ENCODE assay signal across 12 cellular contexts in genomic region chr13:113783966-113784644, GRCh38. TPM values are rescaled to one million over a fixed set of nuclear protein-coding genes. Genes with fewer than 3 reads are reported as not detected.
DNase-seq lines count a peak whose midpoint lies in the region; TF ChIP-seq lines count a peak whose summit lies in the region.
"Had no signal": no experiment of that assay in that cellular context is flagged by ENCODE, and none has a peak within 500 bp of the region (broad histone marks: within the 10 kb centered on the region; RNA-seq: fewer than 3 reads in every experiment).

No MANE protein-coding gene starts in this region.

- dilution Hi-C loops in mammary epithelial cell (cut with HindIII; ENCODE audit: low sequenced_read_pairs) = no loop called here

- H3K4me3 Mint-ChIP-seq in CD4-positive, alpha-beta memory T cell = no peak overlapping the region

- H3K27ac Mint-ChIP-seq in CD4-positive, alpha-beta memory T cell = no peak overlapping the region

- H3K4me3 ChIP-seq in BLaER1 treated with 17β-estradiol and CSF1 and Interleukin-3, amounts not matched to agents 10 nM and 100 nM = no peak overlapping the region
- H3K4me3 ChIP-seq in mammary epithelial cell (replicated peaks in 1 of 3; ENCODE audit: insufficient read depth in 1 of 3, low read depth in 2 of 3, low read length in 3 of 3) = no peak overlapping the region
- no peak overlapping the region for H3K4me3 ChIP-seq in CD4-positive, alpha-beta memory T cell (ENCODE audit: low read length in 2 of 2)
- H3K4me3 ChIP-seq: K562 had no signal

- no peaks in the 10 kb centered on the region for H3K79me2 ChIP-seq in mammary epithelial cell (ENCODE audit: insufficient read depth, low read length)

- H4K20me1 ChIP-seq in BLaER1 treated with 17β-estradiol and CSF1 and Interleukin-3, amounts not matched to agents 10 nM and 100 nM = no peaks in the 10 kb centered on the region; a peak in 1 of 22 replicates
- H4K20me1 ChIP-seq in mammary epithelial cell (ENCODE audit: insufficient read depth, low read length) = no peaks in the 10 kb centered on the region

- no peaks in the 10 kb centered on the region for H3K27me3 ChIP-seq in BLaER1 treated with 17β-estradiol and CSF1 and Interleukin-3, amounts not matched to agents 10 nM and 100 nM
- H3K27me3 ChIP-seq in mammary epithelial cell (ENCODE audit: insufficient read depth, low read length) = no peaks in the 10 kb centered on the region
- no peaks in the 10 kb centered on the region for H3K27me3 ChIP-seq in CD4-positive, alpha-beta memory T cell (ENCODE audit: insufficient read depth, low read length)

- peaks cover 0 to 8% (median 0%) of the 10 kb centered on the region in 11 experiments; a peak in 4 of 22 replicates for H3K9me3 ChIP-seq in BLaER1 treated with 17β-estradiol and CSF1 and Interleukin-3, amounts not matched to agents 10 nM and 100 nM (replicated peaks in 1 of 11)
- H3K9me3 ChIP-seq in mammary epithelial cell (replicated peaks; ENCODE audit: insufficient read depth, low read length) = no peaks in the 10 kb centered on the region
- H3K9me3 ChIP-seq in CD4-positive, alpha-beta memory T cell (ENCODE audit: control insufficient read depth in 1 of 2, low read length in 2 of 2) = no peaks in the 10 kb centered on the region

- POLR2A ChIA-PET in CD4-positive, alpha-beta memory T cell (lab: Charles Lee; ENCODE audit: partially characterized antibody) = no interaction called here

- H3K27ac ChIP-seq in BLaER1 treated with 17β-estradiol and CSF1 and Interleukin-3, amounts not matched to agents 10 nM and 100 nM = no peak overlapping the region
- peak overlapping the region; percentile 45 for H3K27ac ChIP-seq in mammary epithelial cell (ENCODE audit: insufficient read depth, low read depth, low read length)
- no peak overlapping the region for H3K27ac ChIP-seq in CD4-positive, alpha-beta memory T cell (ENCODE audit: low read depth, low read length)

- CTCF ChIA-PET in mammary epithelial cell (lab: Charles Lee; ENCODE audit: low non-redundant PET) = no interaction called here
- CTCF ChIA-PET in CD4-positive, alpha-beta memory T cell (lab: Charles Lee; ENCODE audit: partially characterized antibody) = no interaction called here

- no peaks in the 10 kb centered on the region for H3K4me1 Mint-ChIP-seq in CD4-positive, alpha-beta memory T cell

- peaks cover 14 to 16% of the 10 kb centered on the region in 2 donors for H3K27me3 Mint-ChIP-seq in CD4-positive, alpha-beta memory T cell

- intact Hi-C loops in mammary epithelial cell (cut with micrococcal nuclease) = no loop called here
- intact Hi-C loops in posterior vena cava (cut with DNase I) = no loop called here
- intact Hi-C loops in CD4-positive, alpha-beta memory T cell (cut with micrococcal nuclease) = no loop called here

- WGBS in mammary epithelial cell (ENCODE audit: low coverage, missing lambda C conversion rate) = 87% methylated on average over 10 of the region's 10 CpGs

- H3K36me3 ChIP-seq in BLaER1 treated with 17β-estradiol and CSF1 and Interleukin-3, amounts not matched to agents 10 nM and 100 nM = peaks cover 0 to 8% (median 0%) of the 10 kb centered on the region in 11 experiments; a peak in 5 of 22 replicates
- H3K36me3 ChIP-seq in mammary epithelial cell (ENCODE audit: insufficient read depth, low read length) = no peaks in the 10 kb centered on the region
- no peaks in the 10 kb centered on the region for H3K36me3 ChIP-seq in CD4-positive, alpha-beta memory T cell (ENCODE audit: insufficient read depth, low read length)

- H3K4me1 ChIP-seq in BLaER1 treated with 17β-estradiol and CSF1 and Interleukin-3, amounts not matched to agents 10 nM and 100 nM = peaks cover 0 to 24% (median 9%) of the 10 kb centered on the region in 10 experiments; a peak in 13 of 20 replicates
- H3K4me1 ChIP-seq in mammary epithelial cell (ENCODE audit: insufficient read depth, low read length) = peaks cover 49% of the 10 kb centered on the region
- H3K4me1 ChIP-seq in CD4-positive, alpha-beta memory T cell (ENCODE audit: insufficient read depth, low read length) = no peaks in the 10 kb centered on the region

- H3K36me3 Mint-ChIP-seq in CD4-positive, alpha-beta memory T cell = no peaks in the 10 kb centered on the region

- no peak for TF ChIP-seq CTCF in mammary epithelial cell (conservative IDR thresholded peaks at IDR 0.05 in 1 of 2, IDR thresholded peaks at IDR 0.05 in 1 of 2; ENCODE audit: extremely low read depth in 1 of 2, insufficient read depth in 1 of 2, low read depth in 1 of 2, low read length in 2 of 2)

- peaks cover 0 to 2% (median 0%) of the 10 kb centered on the region in 8 donors for H3K9me3 Mint-ChIP-seq in CD4-positive, alpha-beta memory T cell

- BruUV-seq in mammary epithelial cell (replicated peaks; lab: Mats Ljungman, UMichigan) = no TSS peak

- no peak overlapping the region for H3K9ac ChIP-seq in BLaER1 treated with 17β-estradiol and CSF1 and Interleukin-3, amounts not matched to agents 10 nM and 100 nM
- peak overlapping the region; percentile 4 for H3K9ac ChIP-seq in mammary epithelial cell (ENCODE audit: insufficient read depth, low read length)

- DNase-seq in M059J (ENCODE audit: low read depth) = peak; percentile 19
- DNase-seq in mammary epithelial cell = no peak
- peak; percentile 58 for DNase-seq in posterior vena cava (ENCODE audit: low spot score)
- DNase-seq in iPS-NIHi11 (ENCODE audit: low spot score) = no peak
- no peak for DNase-seq in CD4-positive, alpha-beta memory T cell
- no peak for DNase-seq in T-helper 9 cell
- DNase-seq: DMS 273 treated with DMSO at 0.1 percent for 48 hours, NCI-H1930, NCI-H2171, NCI-H82 had no signal

- in situ Hi-C loops in mammary epithelial cell (cut with MboI; ENCODE audit: low sequenced_read_pairs in 2 of 2) = no loop called here

- H2AFZ ChIP-seq in mammary epithelial cell (ENCODE audit: low read depth, low read length) = no peak overlapping the region

- peak overlapping the region in 6 of 11 experiments; percentile 6 to 72 (median 35); a peak in 7 of 22 replicates for H3K4me2 ChIP-seq in BLaER1 treated with 17β-estradiol and CSF1 and Interleukin-3, amounts not matched to agents 10 nM and 100 nM
- H3K4me2 ChIP-seq in mammary epithelial cell (ENCODE audit: insufficient read depth, low read depth, low read length) = peak overlapping the region; percentile 31

RNA-seq across cellular contexts. Expression of gene TMEM255B, which starts 25.1 kb away (rescaled TPM):
- 0.44 and 3.5 TPM in 2 replicates for total RNA-seq in M059J (2014; rRNA removed; shearing (Covaris generic))
- total RNA-seq in mammary epithelial cell (10 to 100 TPM in 1 of 2 donors, 1 to 10 TPM in 1; 4.2 to 19.0 TPM), posterior vena cava (10 to 100 TPM; 20.2 to 22.9 TPM)
- polyA plus RNA-seq in mammary epithelial cell = 8.6 TPM
- 4.3 TPM for polyA minus RNA-seq in mammary epithelial cell
- under 1 TPM; 0.90 to 1.00 TPM for total RNA-seq in CD4-positive, alpha-beta memory T cell
- under 1 TPM in 1 of 2 donors, not detected in 1; 0.07 TPM for polyA plus RNA-seq in CD4-positive, alpha-beta memory T cell

Comparison
In these comparisons a context has a peak if more than half of its experiments do, and no peak if none do; other contexts are left out.
1. DNase-seq: peak in M059J (single experiment) and posterior vena cava (single experiment); none in mammary epithelial cell (single experiment), iPS-NIHi11 (single experiment), CD4-positive, alpha-beta memory T cell (0 of 5) and T-helper 9 cell (single experiment).